ENCODE assay signal across 8 cellular contexts in genomic region chr11:73322111-73322985, GRCh38. TPM values are rescaled to one million over a fixed set of nuclear protein-coding genes. Genes with fewer than 3 reads are reported as not detected.
DNase-seq lines count a peak whose midpoint lies in the region; ATAC-seq and TF ChIP-seq lines count a peak whose summit lies in the region.
"Had no signal": no experiment of that assay in that cellular context is flagged by ENCODE, and none has a peak within 500 bp of the region (broad histone marks: within the 10 kb centered on the region; RNA-seq: fewer than 3 reads in every experiment).

No MANE protein-coding gene starts in this region.

- peak overlapping the region; percentile 31 for H3K9ac ChIP-seq in mesenchymal stem cell (ENCODE audit: low read length)

- peak overlapping the region; percentile 74 to 98 for H3K18ac ChIP-seq in mesenchymal stem cell (ENCODE audit: low read depth in 1 of 2, low read length in 2 of 2)

- no peaks in the 10 kb centered on the region for H3K4me1 Mint-ChIP-seq in activated T-cell treated with anti-CD3 and anti-CD28 coated beads, Interleukin-2, amount 50 U/mL, for 72 hours (ENCODE audit: low read depth)
- no peaks in the 10 kb centered on the region for H3K4me1 Mint-ChIP-seq in activated CD4-positive, alpha-beta memory T cell treated with anti-CD3 and anti-CD28 coated beads, Interleukin-2, amount 10 ng/mL, durations not matched to agents 7 days and 5 days
- H3K4me1 Mint-ChIP-seq in CD14-positive monocyte: peaks cover 20% of the 10 kb centered on the region

- H2BK120ac ChIP-seq in mesenchymal stem cell (ENCODE audit: low read depth, low read length): peak overlapping the region; percentile 99

- H3K27ac Mint-ChIP-seq in activated T-cell treated with anti-CD3 and anti-CD28 coated beads, Interleukin-2, amount 50 U/mL, for 72 hours: no peak overlapping the region
- H3K27ac Mint-ChIP-seq in activated CD4-positive, alpha-beta memory T cell treated with anti-CD3 and anti-CD28 coated beads, Interleukin-2, amount 10 ng/mL, durations not matched to agents 7 days and 5 days: no peak overlapping the region
- H3K27ac Mint-ChIP-seq in CD14-positive monocyte: peak overlapping the region in 1 of 7 donors; percentile 77

- H4K8ac ChIP-seq in mesenchymal stem cell (ENCODE audit: low read length): peak overlapping the region; percentile 79

- WGBS in mesenchymal stem cell: 46% methylated on average over 5 of the region's 8 CpGs

- H2BK15ac ChIP-seq in mesenchymal stem cell (ENCODE audit: low read depth, poor library complexity, severe bottlenecking): peak overlapping the region; percentile 83

- H2AK5ac ChIP-seq in mesenchymal stem cell (ENCODE audit: low read length, severe bottlenecking): peak overlapping the region; percentile 13

- H3K9me3 ChIP-seq in mesenchymal stem cell (ENCODE audit: control insufficient read depth, low read length) (no peaks in the 10 kb centered on the region), tibial artery (no peaks in the 10 kb centered on the region)

- H2AFZ ChIP-seq in mesenchymal stem cell (ENCODE audit: low read depth, low read length): no peak overlapping the region

- H3K4me1 ChIP-seq in mesenchymal stem cell (ENCODE audit: control insufficient read depth, insufficient read depth, low read depth, low read length) (peaks cover 81% of the 10 kb centered on the region), tibial artery (peaks cover 10 to 100% (median 96%) of the 10 kb centered on the region in 4 donors)

- no peak overlapping the region for H3K4me3 Mint-ChIP-seq in activated T-cell treated with anti-CD3 and anti-CD28 coated beads, Interleukin-2, amount 50 U/mL, for 72 hours
- no peak overlapping the region for H3K4me3 Mint-ChIP-seq in activated CD4-positive, alpha-beta memory T cell treated with anti-CD3 and anti-CD28 coated beads, Interleukin-2, amount 10 ng/mL, durations not matched to agents 7 days and 5 days
- H3K4me3 Mint-ChIP-seq in CD14-positive monocyte: no peak overlapping the region

- H3K14ac ChIP-seq in mesenchymal stem cell (ENCODE audit: low read length in 2 of 2): peak overlapping the region in 1 of 2 experiments; percentile 89

- peak overlapping the region; percentile 46 to 88 for H3K4ac ChIP-seq in mesenchymal stem cell (ENCODE audit: low read depth in 1 of 2, low read length in 2 of 2)

- peaks cover 9% of the 10 kb centered on the region for H3K79me1 ChIP-seq in mesenchymal stem cell (replicated peaks; ENCODE audit: low read length, poor library complexity, severe bottlenecking)

- DNase-seq in KG1 (lab: John Stamatoyannopoulos, UW) (peak; percentile 77), brain microvascular endothelial cell (peak; percentile 42), mesenchymal stem cell (peak; percentile 69), tibial artery (no peak), CD14-positive monocyte (ENCODE audit: low spot score) (no peak)
- no peak for DNase-seq in activated T-cell treated with anti-CD3 and anti-CD28 coated beads, Interleukin-2, amount 50 U/mL, for 72 hours
- DNase-seq in activated CD4-positive, alpha-beta memory T cell treated with anti-CD3 and anti-CD28 coated beads, Interleukin-2, amount 10 ng/mL, durations not matched to agents 7 days and 5 days: no peak
- DNase-seq: SW 1271 had no signal

- peak overlapping the region; percentile 96 to 100 for H2BK12ac ChIP-seq in mesenchymal stem cell (ENCODE audit: low read length in 2 of 2)

- TF ChIP-seq CTCF in brain microvascular endothelial cell (IDR thresholded peaks at IDR 0.05; ENCODE audit: low read depth, low read length, missing control alignments): no peak
- no peak for TF ChIP-seq CTCF in tibial artery (IDR thresholded peaks at IDR 0.05)
- TF ChIP-seq CTCF in CD14-positive monocyte (IDR thresholded peaks at IDR 0.05): no peak

- H2BK5ac ChIP-seq in mesenchymal stem cell (ENCODE audit: low read depth, low read length, poor library complexity, severe bottlenecking): no peak overlapping the region

- no peaks in the 10 kb centered on the region for H3K9me3 Mint-ChIP-seq in activated T-cell treated with anti-CD3 and anti-CD28 coated beads, Interleukin-2, amount 50 U/mL, for 72 hours
- no peaks in the 10 kb centered on the region for H3K9me3 Mint-ChIP-seq in activated CD4-positive, alpha-beta memory T cell treated with anti-CD3 and anti-CD28 coated beads, Interleukin-2, amount 10 ng/mL, durations not matched to agents 7 days and 5 days
- H3K9me3 Mint-ChIP-seq in CD14-positive monocyte: peaks cover 0 to 4% (median 0%) of the 10 kb centered on the region in 7 donors

- H3K27me3 ChIP-seq in brain microvascular endothelial cell (replicated peaks) (no peaks in the 10 kb centered on the region), mesenchymal stem cell (ENCODE audit: control insufficient read depth in 1 of 2, insufficient read depth in 1 of 2, low read length in 2 of 2) (no peaks in the 10 kb centered on the region), tibial artery (no peaks in the 10 kb centered on the region)

- peak overlapping the region in 1 of 2 experiments; percentile 95 for H3K23ac ChIP-seq in mesenchymal stem cell (ENCODE audit: low read length in 2 of 2)

- H3K36me3 ChIP-seq in brain microvascular endothelial cell (replicated peaks) (no peaks in the 10 kb centered on the region), mesenchymal stem cell (ENCODE audit: control insufficient read depth in 1 of 2, insufficient read depth in 2 of 2, low read depth in 1 of 2, low read length in 2 of 2) (peaks cover 13 to 41% of the 10 kb centered on the region in 2 experiments), tibial artery (peaks cover 0 to 9% (median 0%) of the 10 kb centered on the region in 3 donors)

- no peak overlapping the region for H3K4me3 ChIP-seq in brain microvascular endothelial cell (ENCODE audit: low read depth, low read length)
- H3K4me3 ChIP-seq in mesenchymal stem cell (ENCODE audit: insufficient read depth in 1 of 2, low read depth in 1 of 2, low read length in 2 of 2): no peak overlapping the region
- H3K4me3 ChIP-seq in tibial artery: no peak overlapping the region

- CTCF ChIA-PET in activated CD4-positive, alpha-beta memory T cell treated with anti-CD3 and anti-CD28 coated beads, Interleukin-2, amount 10 ng/mL, durations not matched to agents 7 days and 5 days (lab: Charles Lee): interaction anchor here (3.0 kb wide), 1 partner anchor 12 kb away, joined by 9 read pairs; no protein-coding TSS in a partner anchor

- in situ Hi-C loops in brain microvascular endothelial cell (cut with HindIII; ENCODE audit: low pct_ligation_motif_present, low sequenced_read_pairs): no loop called here

- intact Hi-C loops in tibial artery (cut with DNase I; ENCODE audit: low total_unique reads): no loop called here
- intact Hi-C loops in CD14-positive monocyte (cut with micrococcal nuclease): no loop called here

- H3K36me3 Mint-ChIP-seq in activated T-cell treated with anti-CD3 and anti-CD28 coated beads, Interleukin-2, amount 50 U/mL, for 72 hours (ENCODE audit: insufficient read depth in 2 of 2): no peaks in the 10 kb centered on the region
- H3K36me3 Mint-ChIP-seq in activated CD4-positive, alpha-beta memory T cell treated with anti-CD3 and anti-CD28 coated beads, Interleukin-2, amount 10 ng/mL, durations not matched to agents 7 days and 5 days (ENCODE audit: low read depth): no peaks in the 10 kb centered on the region
- H3K36me3 Mint-ChIP-seq in CD14-positive monocyte: peaks cover 0 to 5% of the 10 kb centered on the region in 2 donors

- no peak for ATAC-seq in activated T-cell treated with anti-CD3 and anti-CD28 coated beads, Interleukin-2, amount 50 U/mL, for 72 hours (replicated peaks in 1 of 2)

- POLR2A ChIA-PET in activated CD4-positive, alpha-beta memory T cell treated with anti-CD3 and anti-CD28 coated beads, Interleukin-2, amount 10 ng/mL, durations not matched to agents 7 days and 5 days (lab: Charles Lee): no interaction called here

- H3K27ac ChIP-seq in brain microvascular endothelial cell (peak overlapping the region; percentile 74), mesenchymal stem cell (ENCODE audit: low read length, poor library complexity, severe bottlenecking) (peak overlapping the region; percentile 90), tibial artery (peak overlapping the region; percentile 97)

- H4K91ac ChIP-seq in mesenchymal stem cell (ENCODE audit: low read length): peak overlapping the region; percentile 98

- H3K27me3 Mint-ChIP-seq in activated T-cell treated with anti-CD3 and anti-CD28 coated beads, Interleukin-2, amount 50 U/mL, for 72 hours (ENCODE audit: low read depth): no peaks in the 10 kb centered on the region
- no peaks in the 10 kb centered on the region for H3K27me3 Mint-ChIP-seq in activated CD4-positive, alpha-beta memory T cell treated with anti-CD3 and anti-CD28 coated beads, Interleukin-2, amount 10 ng/mL, durations not matched to agents 7 days and 5 days
- peaks cover 4 to 9% (median 7%) of the 10 kb centered on the region in 3 donors for H3K27me3 Mint-ChIP-seq in CD14-positive monocyte (ENCODE audit: low read depth in 3 of 3)

- peak overlapping the region; percentile 40 for H3K4me2 ChIP-seq in mesenchymal stem cell (ENCODE audit: low read length, poor library complexity, severe bottlenecking)

RNA-seq across cellular contexts. Expression of gene ARHGEF17, which starts 14.3 kb away (rescaled TPM):
- 69.6 TPM for polyA plus RNA-seq in mesenchymal stem cell (2013, experiment 1 of 2)
- polyA plus RNA-seq in mesenchymal stem cell (2013, experiment 2 of 2): 65.7 TPM
- under 1 TPM; 0.05 to 0.07 TPM for total RNA-seq in activated T-cell treated with anti-CD3 and anti-CD28 coated beads, Interleukin-2, amount 50 U/mL, for 72 hours
- under 1 TPM; 0.05 TPM for total RNA-seq in activated CD4-positive, alpha-beta memory T cell treated with anti-CD3 and anti-CD28 coated beads, Interleukin-2, amount 10 ng/mL, durations not matched to agents 7 days and 5 days
- polyA plus RNA-seq in CD14-positive monocyte: under 1 TPM; 0.16 to 0.55 TPM

RNA-seq across cellular contexts. Expression of gene P2RY6, which starts 50.2 kb away (rescaled TPM):
- 0.35 TPM for polyA plus RNA-seq in mesenchymal stem cell (2013, experiment 1 of 2)
- polyA plus RNA-seq in mesenchymal stem cell (2013, experiment 2 of 2): 0.21 TPM
- not detected for total RNA-seq in activated T-cell treated with anti-CD3 and anti-CD28 coated beads, Interleukin-2, amount 50 U/mL, for 72 hours
- total RNA-seq in activated CD4-positive, alpha-beta memory T cell treated with anti-CD3 and anti-CD28 coated beads, Interleukin-2, amount 10 ng/mL, durations not matched to agents 7 days and 5 days: not detected
- 1 to 10 TPM; 1.7 to 5.1 TPM for polyA plus RNA-seq in CD14-positive monocyte

RNA-seq across cellular contexts. Expression of gene RELT, which starts 53.9 kb away (rescaled TPM):
- polyA plus RNA-seq in mesenchymal stem cell (2013, experiment 1 of 2): 2.6 TPM
- polyA plus RNA-seq in mesenchymal stem cell (2013, experiment 2 of 2): 3.0 TPM
- total RNA-seq in activated T-cell treated with anti-CD3 and anti-CD28 coated beads, Interleukin-2, amount 50 U/mL, for 72 hours: 10 to 100 TPM; 17.3 to 19.6 TPM
- 10 to 100 TPM; 26.0 to 27.3 TPM for total RNA-seq in activated CD4-positive, alpha-beta memory T cell treated with anti-CD3 and anti-CD28 coated beads, Interleukin-2, amount 10 ng/mL, durations not matched to agents 7 days and 5 days
- 10 to 100 TPM; 16.4 to 27.3 TPM for polyA plus RNA-seq in CD14-positive monocyte

Comparison
In these comparisons a context has a peak if more than half of its experiments do, and no peak if none do; other contexts are left out.
1. DNase-seq: peak in KG1 (single experiment), brain microvascular endothelial cell (single experiment) and mesenchymal stem cell (single experiment); none in tibial artery (0 of 2), activated T-cell treated with anti-CD3 and anti-CD28 coated beads, Interleukin-2, amount 50 U/mL, for 72 hours (0 of 2), activated CD4-positive, alpha-beta memory T cell treated with anti-CD3 and anti-CD28 coated beads, Interleukin-2, amount 10 ng/mL, durations not matched to agents 7 days and 5 days (single experiment) and CD14-positive monocyte (single experiment).
2. Peak in every context shown above with its lines, with median percentiles within 50 percentile points of each other: H3K27ac ChIP-seq.